1 cellular context compared by ENCODE assay signal in the genomic region with DNA sequence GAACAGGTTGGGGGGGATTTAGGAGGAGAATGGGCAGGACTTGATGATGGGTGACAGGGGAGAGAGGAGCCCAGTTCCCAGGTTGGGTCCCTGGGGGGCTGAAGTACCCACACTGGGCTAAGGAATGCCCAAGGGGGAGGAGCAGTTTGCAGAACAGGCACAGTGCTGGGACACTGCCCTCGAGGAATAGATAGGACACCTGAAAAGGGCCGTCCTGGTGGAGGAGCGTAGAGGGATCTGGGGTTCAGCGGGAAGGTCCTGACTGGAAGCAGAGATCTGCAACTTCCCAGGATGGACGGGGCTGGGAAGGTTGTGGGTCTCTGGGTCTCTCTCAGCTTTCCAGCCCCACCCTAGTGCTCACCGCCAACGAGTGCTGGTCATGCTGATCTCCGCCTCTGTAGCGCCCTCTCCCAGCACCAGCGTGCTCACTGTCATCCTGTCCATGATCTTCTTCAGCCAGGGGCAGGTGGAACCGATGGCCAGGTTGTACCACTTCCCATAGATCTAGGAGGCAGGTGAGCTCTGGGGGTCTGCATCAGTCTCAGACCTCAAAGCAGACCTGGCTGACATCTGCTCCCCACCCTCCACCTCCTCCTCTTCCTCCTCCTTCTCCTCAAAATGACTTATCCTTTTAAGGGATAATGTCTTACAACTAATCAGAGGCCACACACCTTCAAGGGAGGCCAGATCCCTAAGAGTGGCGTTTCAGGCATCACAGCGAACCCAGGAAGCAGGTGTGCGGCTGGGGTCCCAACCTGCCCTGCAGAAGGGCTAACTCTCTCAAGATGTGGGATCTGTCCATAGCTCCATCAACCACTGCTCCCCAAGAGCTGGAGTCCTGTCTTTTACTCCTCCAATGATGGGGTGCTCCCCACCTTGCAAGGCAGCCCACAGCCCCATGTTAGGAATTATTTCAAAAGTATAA.
TF ChIP-seq lines count a peak whose summit lies in the region.

No MANE protein-coding gene starts in this region.

TF ChIP-seq in HepG2, 621 proteins besides CTCF, POLR2A, EP300 and RAD21 (continued from another document and continues in another):
- TF ChIP-seq, protein P1, sequence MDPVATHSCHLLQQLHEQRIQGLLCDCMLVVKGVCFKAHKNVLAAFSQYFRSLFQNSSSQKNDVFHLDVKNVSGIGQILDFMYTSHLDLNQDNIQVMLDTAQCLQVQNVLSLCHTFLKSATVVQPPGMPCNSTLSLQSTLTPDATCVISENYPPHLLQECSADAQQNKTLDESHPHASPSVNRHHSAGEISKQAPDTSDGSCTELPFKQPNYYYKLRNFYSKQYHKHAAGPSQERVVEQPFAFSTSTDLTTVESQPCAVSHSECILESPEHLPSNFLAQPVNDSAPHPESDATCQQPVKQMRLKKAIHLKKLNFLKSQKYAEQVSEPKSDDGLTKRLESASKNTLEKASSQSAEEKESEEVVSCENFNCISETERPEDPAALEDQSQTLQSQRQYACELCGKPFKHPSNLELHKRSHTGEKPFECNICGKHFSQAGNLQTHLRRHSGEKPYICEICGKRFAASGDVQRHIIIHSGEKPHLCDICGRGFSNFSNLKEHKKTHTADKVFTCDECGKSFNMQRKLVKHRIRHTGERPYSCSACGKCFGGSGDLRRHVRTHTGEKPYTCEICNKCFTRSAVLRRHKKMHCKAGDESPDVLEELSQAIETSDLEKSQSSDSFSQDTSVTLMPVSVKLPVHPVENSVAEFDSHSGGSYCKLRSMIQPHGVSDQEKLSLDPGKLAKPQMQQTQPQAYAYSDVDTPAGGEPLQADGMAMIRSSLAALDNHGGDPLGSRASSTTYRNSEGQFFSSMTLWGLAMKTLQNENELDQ (CRISPR knock-in tag; IDR thresholded peaks at IDR 0.05; ENCODE audit: borderline replicate concordance), result no peak
- TF ChIP-seq SP2 (CRISPR knock-in tag; IDR thresholded peaks at IDR 0.05) (no peak), ZNF234 (CRISPR knock-in tag; conservative IDR thresholded peaks at IDR 0.05) (no peak), CAMTA2 (CRISPR knock-in tag; IDR thresholded peaks at IDR 0.05; ENCODE audit: borderline replicate concordance) (no peak), MTF2 (CRISPR knock-in tag; IDR thresholded peaks at IDR 0.05; ENCODE audit: borderline replicate concordance) (peak; percentile 62; the same call in 1 of the 2 replicates), RARA (CRISPR knock-in tag; IDR thresholded peaks at IDR 0.05) (no peak; the same call in 1 of the 2 replicates), ZNF577 (CRISPR knock-in tag; IDR thresholded peaks at IDR 0.05; ENCODE audit: borderline replicate concordance, low read depth) (no peak), ELF3 (CRISPR knock-in tag; IDR thresholded peaks at IDR 0.05) (no peak), JARID2 (CRISPR knock-in tag; IDR thresholded peaks at IDR 0.05; ENCODE audit: insufficient replicate concordance) (no peak), ZBTB1 (CRISPR knock-in tag; IDR thresholded peaks at IDR 0.05; ENCODE audit: borderline replicate concordance) (no peak), ZBTB3 (CRISPR knock-in tag; IDR thresholded peaks at IDR 0.05; ENCODE audit: borderline replicate concordance, low read depth) (no peak), ZNF235 (CRISPR knock-in tag; IDR thresholded peaks at IDR 0.05; ENCODE audit: borderline replicate concordance) (no peak), JUN (CRISPR knock-in tag; IDR thresholded peaks at IDR 0.05) (no peak), AKAP8 (CRISPR knock-in tag; IDR thresholded peaks at IDR 0.05) (peak; percentile 68; the same call in 1 of the 2 replicates), ZBTB7B (CRISPR knock-in tag; IDR thresholded peaks at IDR 0.05) (no peak; the same call in none of the 2 replicates), HMG20B (CRISPR knock-in tag; conservative IDR thresholded peaks at IDR 0.05) (no peak), MIER3 (CRISPR knock-in tag; IDR thresholded peaks at IDR 0.05; ENCODE audit: borderline replicate concordance) (no peak), ZNF264 (CRISPR knock-in tag; IDR thresholded peaks at IDR 0.05) (no peak), ZNF121 (CRISPR knock-in tag; IDR thresholded peaks at IDR 0.05) (no peak), CC2D1A (CRISPR knock-in tag; IDR thresholded peaks at IDR 0.05) (no peak), ZNF619 (CRISPR knock-in tag; IDR thresholded peaks at IDR 0.05) (no peak), RNF2 (conservative IDR thresholded peaks at IDR 0.05; ENCODE audit: low read depth) (no peak), BRD4 (CRISPR knock-in tag; IDR thresholded peaks at IDR 0.05) (peak; percentile 62; the same call in 1 of the 2 replicates), SALL2 (CRISPR knock-in tag; IDR thresholded peaks at IDR 0.05) (no peak), FOXJ3 (CRISPR knock-in tag; IDR thresholded peaks at IDR 0.05; ENCODE audit: borderline replicate concordance) (no peak), ARNT (IDR thresholded peaks at IDR 0.05) (no peak), KAT7 (CRISPR knock-in tag; IDR thresholded peaks at IDR 0.05; ENCODE audit: borderline replicate concordance) (peak; percentile 56; the same call in 1 of the 2 replicates), AHR (CRISPR knock-in tag; IDR thresholded peaks at IDR 0.05) (no peak; the same call in 1 of the 2 replicates), ZNF296 (CRISPR knock-in tag; conservative IDR thresholded peaks at IDR 0.05) (no peak), ZEB1 (IDR thresholded peaks at IDR 0.05; ENCODE audit: insufficient replicate concordance, low read depth) (no peak), MEIS2 (CRISPR knock-in tag; IDR thresholded peaks at IDR 0.05) (0 out of 2 replicates have a peak, but pooled peaks have one; percentile 20), ZNF460 (CRISPR knock-in tag; IDR thresholded peaks at IDR 0.05; ENCODE audit: borderline replicate concordance) (no peak), CBX5 (CRISPR knock-in tag; IDR thresholded peaks at IDR 0.05; ENCODE audit: borderline replicate concordance) (peak; percentile 59; the same call in 1 of the 2 replicates), NFE2L2 (IDR thresholded peaks at IDR 0.05; ENCODE audit: low read length) (no peak), ZNF256 (CRISPR knock-in tag; conservative IDR thresholded peaks at IDR 0.05) (no peak), RELA (CRISPR knock-in tag; IDR thresholded peaks at IDR 0.05) (no peak), NR2F1 (CRISPR knock-in tag; IDR thresholded peaks at IDR 0.05) (no peak), SOX5 (CRISPR knock-in tag; IDR thresholded peaks at IDR 0.05; ENCODE audit: borderline replicate concordance) (0 out of 2 replicates have a peak, but pooled peaks have one; percentile 11), HOXA5 (CRISPR knock-in tag; IDR thresholded peaks at IDR 0.05) (no peak), SSRP1 (CRISPR knock-in tag; IDR thresholded peaks at IDR 0.05) (peak; percentile 61; the same call in 1 of the 2 replicates), ASH2L (IDR thresholded peaks at IDR 0.05; ENCODE audit: insufficient read length, low read depth, low read length) (no peak)
- TF ChIP-seq, protein P2, sequence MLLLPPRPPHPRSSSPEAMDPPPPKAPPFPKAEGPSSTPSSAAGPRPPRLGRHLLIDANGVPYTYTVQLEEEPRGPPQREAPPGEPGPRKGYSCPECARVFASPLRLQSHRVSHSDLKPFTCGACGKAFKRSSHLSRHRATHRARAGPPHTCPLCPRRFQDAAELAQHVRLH (CRISPR knock-in tag; IDR thresholded peaks at IDR 0.05; ENCODE audit: borderline replicate concordance, low read depth), result no peak
- TF ChIP-seq, protein P3, sequence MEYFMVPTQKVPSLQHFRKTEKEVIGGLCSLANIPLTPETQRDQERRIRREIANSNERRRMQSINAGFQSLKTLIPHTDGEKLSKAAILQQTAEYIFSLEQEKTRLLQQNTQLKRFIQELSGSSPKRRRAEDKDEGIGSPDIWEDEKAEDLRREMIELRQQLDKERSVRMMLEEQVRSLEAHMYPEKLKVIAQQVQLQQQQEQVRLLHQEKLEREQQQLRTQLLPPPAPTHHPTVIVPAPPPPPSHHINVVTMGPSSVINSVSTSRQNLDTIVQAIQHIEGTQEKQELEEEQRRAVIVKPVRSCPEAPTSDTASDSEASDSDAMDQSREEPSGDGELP (IDR thresholded peaks at IDR 0.05; ENCODE audit: borderline replicate concordance, low read depth), result no peak
- TF ChIP-seq, protein P4, sequence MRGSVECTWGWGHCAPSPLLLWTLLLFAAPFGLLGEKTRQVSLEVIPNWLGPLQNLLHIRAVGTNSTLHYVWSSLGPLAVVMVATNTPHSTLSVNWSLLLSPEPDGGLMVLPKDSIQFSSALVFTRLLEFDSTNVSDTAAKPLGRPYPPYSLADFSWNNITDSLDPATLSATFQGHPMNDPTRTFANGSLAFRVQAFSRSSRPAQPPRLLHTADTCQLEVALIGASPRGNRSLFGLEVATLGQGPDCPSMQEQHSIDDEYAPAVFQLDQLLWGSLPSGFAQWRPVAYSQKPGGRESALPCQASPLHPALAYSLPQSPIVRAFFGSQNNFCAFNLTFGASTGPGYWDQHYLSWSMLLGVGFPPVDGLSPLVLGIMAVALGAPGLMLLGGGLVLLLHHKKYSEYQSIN (CRISPR knock-in tag; IDR thresholded peaks at IDR 0.05; ENCODE audit: borderline replicate concordance), result no peak
- TF ChIP-seq, protein P5, sequence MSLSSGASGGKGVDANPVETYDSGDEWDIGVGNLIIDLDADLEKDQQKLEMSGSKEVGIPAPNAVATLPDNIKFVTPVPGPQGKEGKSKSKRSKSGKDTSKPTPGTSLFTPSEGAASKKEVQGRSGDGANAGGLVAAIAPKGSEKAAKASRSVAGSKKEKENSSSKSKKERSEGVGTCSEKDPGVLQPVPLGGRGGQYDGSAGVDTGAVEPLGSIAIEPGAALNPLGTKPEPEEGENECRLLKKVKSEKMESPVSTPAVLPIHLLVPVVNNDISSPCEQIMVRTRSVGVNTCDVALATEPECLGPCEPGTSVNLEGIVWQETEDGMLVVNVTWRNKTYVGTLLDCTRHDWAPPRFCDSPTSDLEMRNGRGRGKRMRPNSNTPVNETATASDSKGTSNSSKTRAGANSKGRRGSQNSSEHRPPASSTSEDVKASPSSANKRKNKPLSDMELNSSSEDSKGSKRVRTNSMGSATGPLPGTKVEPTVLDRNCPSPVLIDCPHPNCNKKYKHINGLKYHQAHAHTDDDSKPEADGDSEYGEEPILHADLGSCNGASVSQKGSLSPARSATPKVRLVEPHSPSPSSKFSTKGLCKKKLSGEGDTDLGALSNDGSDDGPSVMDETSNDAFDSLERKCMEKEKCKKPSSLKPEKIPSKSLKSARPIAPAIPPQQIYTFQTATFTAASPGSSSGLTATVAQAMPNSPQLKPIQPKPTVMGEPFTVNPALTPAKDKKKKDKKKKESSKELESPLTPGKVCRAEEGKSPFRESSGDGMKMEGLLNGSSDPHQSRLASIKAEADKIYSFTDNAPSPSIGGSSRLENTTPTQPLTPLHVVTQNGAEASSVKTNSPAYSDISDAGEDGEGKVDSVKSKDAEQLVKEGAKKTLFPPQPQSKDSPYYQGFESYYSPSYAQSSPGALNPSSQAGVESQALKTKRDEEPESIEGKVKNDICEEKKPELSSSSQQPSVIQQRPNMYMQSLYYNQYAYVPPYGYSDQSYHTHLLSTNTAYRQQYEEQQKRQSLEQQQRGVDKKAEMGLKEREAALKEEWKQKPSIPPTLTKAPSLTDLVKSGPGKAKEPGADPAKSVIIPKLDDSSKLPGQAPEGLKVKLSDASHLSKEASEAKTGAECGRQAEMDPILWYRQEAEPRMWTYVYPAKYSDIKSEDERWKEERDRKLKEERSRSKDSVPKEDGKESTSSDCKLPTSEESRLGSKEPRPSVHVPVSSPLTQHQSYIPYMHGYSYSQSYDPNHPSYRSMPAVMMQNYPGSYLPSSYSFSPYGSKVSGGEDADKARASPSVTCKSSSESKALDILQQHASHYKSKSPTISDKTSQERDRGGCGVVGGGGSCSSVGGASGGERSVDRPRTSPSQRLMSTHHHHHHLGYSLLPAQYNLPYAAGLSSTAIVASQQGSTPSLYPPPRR (CRISPR knock-in tag; IDR thresholded peaks at IDR 0.05; ENCODE audit: borderline replicate concordance), result no peak
- TF ChIP-seq, protein P6, sequence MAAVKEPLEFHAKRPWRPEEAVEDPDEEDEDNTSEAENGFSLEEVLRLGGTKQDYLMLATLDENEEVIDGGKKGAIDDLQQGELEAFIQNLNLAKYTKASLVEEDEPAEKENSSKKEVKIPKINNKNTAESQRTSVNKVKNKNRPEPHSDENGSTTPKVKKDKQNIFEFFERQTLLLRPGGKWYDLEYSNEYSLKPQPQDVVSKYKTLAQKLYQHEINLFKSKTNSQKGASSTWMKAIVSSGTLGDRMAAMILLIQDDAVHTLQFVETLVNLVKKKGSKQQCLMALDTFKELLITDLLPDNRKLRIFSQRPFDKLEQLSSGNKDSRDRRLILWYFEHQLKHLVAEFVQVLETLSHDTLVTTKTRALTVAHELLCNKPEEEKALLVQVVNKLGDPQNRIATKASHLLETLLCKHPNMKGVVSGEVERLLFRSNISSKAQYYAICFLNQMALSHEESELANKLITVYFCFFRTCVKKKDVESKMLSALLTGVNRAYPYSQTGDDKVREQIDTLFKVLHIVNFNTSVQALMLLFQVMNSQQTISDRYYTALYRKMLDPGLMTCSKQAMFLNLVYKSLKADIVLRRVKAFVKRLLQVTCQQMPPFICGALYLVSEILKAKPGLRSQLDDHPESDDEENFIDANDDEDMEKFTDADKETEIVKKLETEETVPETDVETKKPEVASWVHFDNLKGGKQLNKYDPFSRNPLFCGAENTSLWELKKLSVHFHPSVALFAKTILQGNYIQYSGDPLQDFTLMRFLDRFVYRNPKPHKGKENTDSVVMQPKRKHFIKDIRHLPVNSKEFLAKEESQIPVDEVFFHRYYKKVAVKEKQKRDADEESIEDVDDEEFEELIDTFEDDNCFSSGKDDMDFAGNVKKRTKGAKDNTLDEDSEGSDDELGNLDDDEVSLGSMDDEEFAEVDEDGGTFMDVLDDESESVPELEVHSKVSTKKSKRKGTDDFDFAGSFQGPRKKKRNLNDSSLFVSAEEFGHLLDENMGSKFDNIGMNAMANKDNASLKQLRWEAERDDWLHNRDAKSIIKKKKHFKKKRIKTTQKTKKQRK (IDR thresholded peaks at IDR 0.05; ENCODE audit: low read length), result no peak
- TF ChIP-seq, protein P7, sequence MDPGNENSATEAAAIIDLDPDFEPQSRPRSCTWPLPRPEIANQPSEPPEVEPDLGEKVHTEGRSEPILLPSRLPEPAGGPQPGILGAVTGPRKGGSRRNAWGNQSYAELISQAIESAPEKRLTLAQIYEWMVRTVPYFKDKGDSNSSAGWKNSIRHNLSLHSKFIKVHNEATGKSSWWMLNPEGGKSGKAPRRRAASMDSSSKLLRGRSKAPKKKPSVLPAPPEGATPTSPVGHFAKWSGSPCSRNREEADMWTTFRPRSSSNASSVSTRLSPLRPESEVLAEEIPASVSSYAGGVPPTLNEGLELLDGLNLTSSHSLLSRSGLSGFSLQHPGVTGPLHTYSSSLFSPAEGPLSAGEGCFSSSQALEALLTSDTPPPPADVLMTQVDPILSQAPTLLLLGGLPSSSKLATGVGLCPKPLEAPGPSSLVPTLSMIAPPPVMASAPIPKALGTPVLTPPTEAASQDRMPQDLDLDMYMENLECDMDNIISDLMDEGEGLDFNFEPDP (CRISPR knock-in tag; conservative IDR thresholded peaks at IDR 0.05), result no peak
- TF ChIP-seq, protein P8, sequence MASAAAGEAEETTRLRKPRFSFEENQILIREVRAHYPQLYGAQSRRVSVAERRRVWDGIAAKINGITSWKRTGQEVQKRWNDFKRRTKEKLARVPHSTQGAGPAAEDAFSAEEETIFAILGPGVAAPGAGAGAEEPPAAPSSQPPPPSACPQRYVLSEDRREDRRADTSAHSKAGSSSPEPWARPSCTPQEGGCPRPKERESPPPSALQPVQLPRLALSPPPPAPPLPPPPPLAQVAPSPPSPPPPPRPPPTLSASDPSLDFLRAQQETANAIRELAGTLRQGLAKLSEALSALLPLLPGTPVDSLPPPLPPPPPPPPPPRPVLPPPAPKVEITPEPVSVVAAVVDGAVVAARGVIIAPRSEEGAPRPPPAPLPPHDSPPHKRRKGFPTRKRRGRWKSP (CRISPR knock-in tag; IDR thresholded peaks at IDR 0.05), result no peak
